1 cellular context compared by ENCODE assay signal in genomic region chr12:96360550-96360949, GRCh38.
TF ChIP-seq lines count a peak whose summit lies in the region.

No MANE protein-coding gene starts in this region.

TF ChIP-seq in HEK293, 187 proteins besides CTCF, POLR2A, EP300 and RAD21 (continued from another document):
- no peak for TF ChIP-seq PRDM2 (tag by site-specific recombination; IDR thresholded peaks at IDR 0.05; ENCODE audit: borderline replicate concordance)
- TF ChIP-seq SP3 (tag by site-specific recombination; IDR thresholded peaks at IDR 0.05), result no peak
- no peak for TF ChIP-seq ZNF561 (tag by site-specific recombination; IDR thresholded peaks at IDR 0.05; ENCODE audit: borderline replicate concordance)
- no peak for TF ChIP-seq SP2 (tag by site-specific recombination; IDR thresholded peaks at IDR 0.05)
- peak; percentile 51 for TF ChIP-seq ATF2 (tag by site-specific recombination; IDR thresholded peaks at IDR 0.05; ENCODE audit: low read depth)
- TF ChIP-seq PRDM4 (tag by site-specific recombination; IDR thresholded peaks at IDR 0.05), result no peak
- TF ChIP-seq OSR2 (tag by site-specific recombination; IDR thresholded peaks at IDR 0.05), result no peak
- TF ChIP-seq ZBTB17 (tag by site-specific recombination; IDR thresholded peaks at IDR 0.05), result peak; percentile 63
- no peak for TF ChIP-seq ZNF16 (tag by site-specific recombination; IDR thresholded peaks at IDR 0.05; ENCODE audit: low read depth)
- TF ChIP-seq ZNF837 (tag by site-specific recombination; IDR thresholded peaks at IDR 0.05), result no peak
- TF ChIP-seq ZNF596 (tag by site-specific recombination; IDR thresholded peaks at IDR 0.05), result no peak
- no peak for TF ChIP-seq ZNF18 (tag by site-specific recombination; IDR thresholded peaks at IDR 0.05)
